18 cellular contexts compared by ENCODE assay signal in genomic region chr13:108923386-108924061, GRCh38.
DNase-seq lines count a peak whose midpoint lies in the region; ATAC-seq, FAIRE-seq and TF ChIP-seq lines count a peak whose summit lies in the region.
"Had no signal": no experiment of that assay in that cellular context is flagged by ENCODE, and none has a peak within 500 bp of the region (broad histone marks: within the 10 kb centered on the region; RNA-seq: fewer than 3 reads in every experiment).

No MANE protein-coding gene starts in this region.

- H3K27me3 Mint-ChIP-seq in activated T-helper 1 cell treated with anti-CD3 and anti-CD28 coated beads, Interleukin-12 subunit alpha, Interleukin-12 subunit beta, Interleukin-2, Interleukin-4 antibody, amounts not matched to agents 30 ng/mL and 10 ng/mL and 1 ng/mL, durations not matched to agents 14 hours and 24 hours and 36 hours (ENCODE audit: insufficient read depth): peaks cover 5% of the 10 kb centered on the region
- H3K27me3 Mint-ChIP-seq in activated CD4-positive, alpha-beta T cell treated with anti-CD3 and anti-CD28 coated beads, Interleukin-2, amount 10 ng/mL, durations not matched to agents 24 days and 14 days: peaks cover 4% of the 10 kb centered on the region

- intact Hi-C loops in IMR-90 (cut with micrococcal nuclease) (no loop called here), K562 (cut with micrococcal nuclease) (no loop called here), dorsolateral prefrontal cortex (cut with DNase I) (no loop called here)
- intact Hi-C loops in activated T-helper 1 cell treated with anti-CD3 and anti-CD28 coated beads, Interleukin-12 subunit alpha, Interleukin-12 subunit beta, Interleukin-2, Interleukin-4 antibody, amounts not matched to agents 30 ng/mL and 10 ng/mL and 1 ng/mL, durations not matched to agents 14 hours and 24 hours and 36 hours (cut with micrococcal nuclease): no loop called here
- intact Hi-C loops in activated CD4-positive, alpha-beta T cell treated with anti-CD3 and anti-CD28 coated beads, Interleukin-2, amount 10 ng/mL, durations not matched to agents 24 days and 14 days (cut with micrococcal nuclease): no loop called here

- H3K14ac ChIP-seq in IMR-90 (replicated peaks; ENCODE audit: low read depth, low read length): peak overlapping the region; percentile 23; the same call in 1 of the 2 replicates

- H3K56ac ChIP-seq in IMR-90 (ENCODE audit: extremely low read depth, insufficient read depth, low read length): no peak overlapping the region

- peaks cover 9% of the 10 kb centered on the region for H3K4me1 Mint-ChIP-seq in activated T-helper 1 cell treated with anti-CD3 and anti-CD28 coated beads, Interleukin-12 subunit alpha, Interleukin-12 subunit beta, Interleukin-2, Interleukin-4 antibody, amounts not matched to agents 30 ng/mL and 10 ng/mL and 1 ng/mL, durations not matched to agents 14 hours and 24 hours and 36 hours (ENCODE audit: low read depth)
- peaks cover 11% of the 10 kb centered on the region for H3K4me1 Mint-ChIP-seq in activated CD4-positive, alpha-beta T cell treated with anti-CD3 and anti-CD28 coated beads, Interleukin-2, amount 10 ng/mL, durations not matched to agents 24 days and 14 days
- H3K4me1 Mint-ChIP-seq: CD14-positive monocyte had no signal

- H2BK120ac ChIP-seq in IMR-90 (ENCODE audit: low read depth, low read length): peak overlapping the region; percentile 64; the same call in 1 of the 2 replicates

- no peak overlapping the region for H3K27ac Mint-ChIP-seq in activated T-helper 1 cell treated with anti-CD3 and anti-CD28 coated beads, Interleukin-12 subunit alpha, Interleukin-12 subunit beta, Interleukin-2, Interleukin-4 antibody, amounts not matched to agents 30 ng/mL and 10 ng/mL and 1 ng/mL, durations not matched to agents 14 hours and 24 hours and 36 hours
- H3K27ac Mint-ChIP-seq in activated CD4-positive, alpha-beta T cell treated with anti-CD3 and anti-CD28 coated beads, Interleukin-2, amount 10 ng/mL, durations not matched to agents 24 days and 14 days: no peak overlapping the region
- H3K27ac Mint-ChIP-seq: CD14-positive monocyte; CD8-positive, alpha-beta T cell had no signal

- no peak overlapping the region for H2BK15ac ChIP-seq in IMR-90 (ENCODE audit: low read depth, low read length)

- TF ChIP-seq RAD21 in IMR-90 (IDR thresholded peaks at IDR 0.05; ENCODE audit: low read length) (no peak), K562 (CRISPR knock-in tag; conservative IDR thresholded peaks at IDR 0.05 in 1 of 2, IDR thresholded peaks at IDR 0.05 in 1 of 2) (no peak)

- H3K27ac ChIP-seq in IMR-90 (ENCODE audit: insufficient read depth, low read length) (peak overlapping the region; percentile 22; the same call in 1 of the 2 replicates), K562 (ENCODE audit: extremely low read depth, low read depth, low read length) (no peak overlapping the region), smooth muscle cell (ENCODE audit: low read depth) (peak overlapping the region; percentile 4), dorsolateral prefrontal cortex (no peak overlapping the region)

- no peaks in the 10 kb centered on the region for H3K36me3 ChIP-seq in IMR-90 (ENCODE audit: control insufficient read depth, insufficient read depth, low read length)
- no peaks in the 10 kb centered on the region for H3K36me3 ChIP-seq in K562 (ENCODE audit: control insufficient read depth, insufficient read depth, low read length)
- H3K36me3 ChIP-seq in smooth muscle cell (ENCODE audit: low read depth): no peaks in the 10 kb centered on the region
- H3K36me3 ChIP-seq: HAP-1 had no signal

- BruUV-seq in IMR-90 (replicated peaks; lab: Mats Ljungman, UMichigan): no TSS peak
- no TSS peak for BruUV-seq in K562 (replicated peaks; lab: Mats Ljungman, UMichigan)

- 100% methylated on average over 3 of the region's 15 CpGs; no CpG with 5 or more reads in 1 of the 2 experiments for WGBS in IMR-90 (ENCODE audit: extremely low coverage in 2 of 2, insufficient read length in 1 of 2), 2 experiments
- WGBS in K562 (ENCODE audit: insufficient coverage, low coverage, missing lambda C conversion rate): 67% methylated on average over 8 of the region's 15 CpGs
- WGBS in smooth muscle cell (ENCODE audit: low lambda C conversion rate): 94% methylated on average over 15 of the region's 15 CpGs

- TF ChIP-seq CTCF in IMR-90 (conservative IDR thresholded peaks at IDR 0.05; ENCODE audit: low read depth, low read length) (no peak), K562 (IDR thresholded peaks at IDR 0.05 in 2 of 3, conservative IDR thresholded peaks at IDR 0.05 in 1 of 3; ENCODE audit: insufficient read depth in 2 of 3, low read depth in 1 of 3, low read length in 3 of 3) (no peak), smooth muscle cell (IDR thresholded peaks at IDR 0.05; ENCODE audit: borderline replicate concordance, insufficient read depth, poor library complexity, severe bottlenecking) (no peak), dorsolateral prefrontal cortex (IDR thresholded peaks at IDR 0.05 in 54 of 56, conservative IDR thresholded peaks at IDR 0.05 in 2 of 56; ENCODE audit: low read depth in 1 of 56, partially characterized antibody in 56 of 56) (no peak)

- peak overlapping the region; percentile 10; the same call in 1 of the 2 replicates for H2AK5ac ChIP-seq in IMR-90 (ENCODE audit: low read depth, low read length)

- H3F3A ChIP-seq in smooth muscle cell (ENCODE audit: low read depth): no peaks in the 10 kb centered on the region

- no peaks in the 10 kb centered on the region for H3K9me1 ChIP-seq in IMR-90 (ENCODE audit: insufficient read depth, low read length)
- H3K9me1 ChIP-seq in K562 (ENCODE audit: control insufficient read depth, insufficient read depth, low read length): no peaks in the 10 kb centered on the region

- no peak overlapping the region; the same call in 1 of the 2 replicates for H4K91ac ChIP-seq in IMR-90 (ENCODE audit: insufficient read depth, low read depth, low read length)

- POLR2A ChIA-PET in IMR-90 (lab: Charles Lee; ENCODE audit: unreplicated experiment) (interaction anchor here (0.6 kb wide), 1 partner anchor 1501 kb away, joined by 6 read pairs; no protein-coding TSS in a partner anchor), K562 (lab: Yijun Ruan, JAX) (no interaction called here)

- no peak overlapping the region for H2AK9ac ChIP-seq in IMR-90 (replicated peaks; ENCODE audit: low read depth, low read length, poor library complexity)

- H3K79me2 ChIP-seq in K562 (ENCODE audit: control insufficient read depth, insufficient read depth, low read length) (no peaks in the 10 kb centered on the region), smooth muscle cell (ENCODE audit: low read depth) (no peaks in the 10 kb centered on the region)

- no peak for FAIRE-seq in K562 (lab: Jason Lieb, UNC)
- FAIRE-seq: D721Med, G401.6, GM12891, GM19239, HTR-8/SVneo had no signal

- H4K5ac ChIP-seq in IMR-90 (ENCODE audit: low read depth, low read length): peak overlapping the region; percentile 36; the same call in 1 of the 2 replicates

- no peak overlapping the region for H3K4me2 ChIP-seq in IMR-90 (ENCODE audit: low read depth, low read length)
- H3K4me2 ChIP-seq in K562 (ENCODE audit: insufficient read depth, low read length): no peak overlapping the region
- H3K4me2 ChIP-seq in smooth muscle cell: no peak overlapping the region

- no peak for DNase-seq in IMR-90
- no peak for DNase-seq in K562 (ENCODE audit: extremely low read depth in 1 of 4, low spot score in 3 of 4)
- DNase-seq in smooth muscle cell (lab: John Stamatoyannopoulos, UW; ENCODE audit: unreplicated experiment): no peak
- no peak for DNase-seq in dorsolateral prefrontal cortex
- no peak for DNase-seq in activated T-helper 1 cell treated with anti-CD3 and anti-CD28 coated beads, Interleukin-12 subunit alpha, Interleukin-12 subunit beta, Interleukin-2, Interleukin-4 antibody, amounts not matched to agents 30 ng/mL and 10 ng/mL and 1 ng/mL, durations not matched to agents 14 hours and 24 hours and 36 hours (ENCODE audit: low spot score)
- DNase-seq in activated CD4-positive, alpha-beta T cell treated with anti-CD3 and anti-CD28 coated beads, Interleukin-2, amount 10 ng/mL, durations not matched to agents 24 days and 14 days: no peak
- DNase-seq: CD8-positive, alpha-beta T cell; COR-L47; DMS153; DMS79 treated with DMSO at 0.1 percent for 48 hours; KBM-7 had no signal

- H2AFZ ChIP-seq in IMR-90 (replicated peaks; ENCODE audit: low read length, poor library complexity): no peak overlapping the region
- no peak overlapping the region for H2AFZ ChIP-seq in K562 (ENCODE audit: low read depth, low read length)
- no peak overlapping the region for H2AFZ ChIP-seq in smooth muscle cell (ENCODE audit: low read depth)

- no peak overlapping the region for H3K4me3 Mint-ChIP-seq in activated T-helper 1 cell treated with anti-CD3 and anti-CD28 coated beads, Interleukin-12 subunit alpha, Interleukin-12 subunit beta, Interleukin-2, Interleukin-4 antibody, amounts not matched to agents 30 ng/mL and 10 ng/mL and 1 ng/mL, durations not matched to agents 14 hours and 24 hours and 36 hours
- no peak overlapping the region for H3K4me3 Mint-ChIP-seq in activated CD4-positive, alpha-beta T cell treated with anti-CD3 and anti-CD28 coated beads, Interleukin-2, amount 10 ng/mL, durations not matched to agents 24 days and 14 days
- H3K4me3 Mint-ChIP-seq: CD14-positive monocyte; CD8-positive, alpha-beta T cell had no signal

- dilution Hi-C loops in IMR-90 (cut with HindIII; ENCODE audit: low sequenced_read_pairs, unreplicated experiment): no loop called here

- H3K9me3 ChIP-seq in IMR-90 (ENCODE audit: control insufficient read depth, insufficient read depth, low read length) (no peaks in the 10 kb centered on the region), K562 (replicated peaks; ENCODE audit: control insufficient read depth, insufficient read depth, low read depth, low read length) (no peaks in the 10 kb centered on the region), smooth muscle cell (replicated peaks; ENCODE audit: low read depth) (no peaks in the 10 kb centered on the region)
- H3K9me3 ChIP-seq: HAP-1 had no signal

- peak overlapping the region; percentile 74 for H2BK20ac ChIP-seq in IMR-90 (ENCODE audit: low read depth, low read length)

- H4K20me1 ChIP-seq in IMR-90 (ENCODE audit: insufficient read depth, low read length) (no peaks in the 10 kb centered on the region), K562 (replicated peaks; ENCODE audit: control insufficient read depth, insufficient read depth, low read length) (no peaks in the 10 kb centered on the region), smooth muscle cell (ENCODE audit: low read depth) (no peaks in the 10 kb centered on the region)

- H3K9me3 Mint-ChIP-seq in activated T-helper 1 cell treated with anti-CD3 and anti-CD28 coated beads, Interleukin-12 subunit alpha, Interleukin-12 subunit beta, Interleukin-2, Interleukin-4 antibody, amounts not matched to agents 30 ng/mL and 10 ng/mL and 1 ng/mL, durations not matched to agents 14 hours and 24 hours and 36 hours: no peaks in the 10 kb centered on the region
- no peaks in the 10 kb centered on the region for H3K9me3 Mint-ChIP-seq in activated CD4-positive, alpha-beta T cell treated with anti-CD3 and anti-CD28 coated beads, Interleukin-2, amount 10 ng/mL, durations not matched to agents 24 days and 14 days
- H3K9me3 Mint-ChIP-seq: CD8-positive, alpha-beta T cell had no signal

- ATAC-seq in IMR-90 (ENCODE audit: low read depth): no peak
- no peak for ATAC-seq in K562
- ATAC-seq: CD8-positive, alpha-beta T cell had no signal

- H3K9ac ChIP-seq in IMR-90 (ENCODE audit: low read depth, low read length) (no peak overlapping the region), K562 (ENCODE audit: insufficient read depth in 1 of 2, low read depth in 2 of 2, low read length in 2 of 2) (no peak overlapping the region), smooth muscle cell (ENCODE audit: low read depth) (no peak overlapping the region)

- H3K4me1 ChIP-seq in IMR-90 (ENCODE audit: control insufficient read depth, insufficient read depth, low read length): peaks cover 2% of the 10 kb centered on the region
- peaks cover 8 to 9% of the 10 kb centered on the region in 2 experiments; a peak in 4 of 5 replicates for H3K4me1 ChIP-seq in K562 (replicated peaks in 1 of 2; ENCODE audit: control insufficient read depth in 2 of 2, insufficient read depth in 2 of 2, low read length in 2 of 2)
- no peaks in the 10 kb centered on the region for H3K4me1 ChIP-seq in smooth muscle cell (ENCODE audit: low read depth)
- H3K4me1 ChIP-seq: HAP-1 had no signal

- no peak overlapping the region for H3K4me3 ChIP-seq in IMR-90 (ENCODE audit: insufficient read depth, low read depth, low read length)
- H3K4me3 ChIP-seq in K562: no peak overlapping the region
- no peak overlapping the region for H3K4me3 ChIP-seq in smooth muscle cell
- H3K4me3 ChIP-seq in dorsolateral prefrontal cortex: no peak overlapping the region
- H3K4me3 ChIP-seq: HAP-1 had no signal

- CTCF ChIA-PET in IMR-90 (lab: Yijun Ruan, JAX) (interaction anchor here (1.5 kb wide), 1 partner anchor 8 kb away, joined by 9 read pairs; no protein-coding TSS in a partner anchor), K562 (lab: Yijun Ruan, JAX; ENCODE audit: low intra/inter-chr PET ratio) (no interaction called here)

- TF ChIP-seq POLR2A in IMR-90 (IDR thresholded peaks at IDR 0.05; ENCODE audit: low read depth, low read length) (no peak), K562 (conservative IDR thresholded peaks at IDR 0.05) (no peak)

- no peak for TF ChIP-seq EP300 in K562 (IDR thresholded peaks at IDR 0.05; ENCODE audit: low read length)

- no peak overlapping the region for H3K23ac ChIP-seq in IMR-90 (ENCODE audit: low read depth, low read length)

- in situ Hi-C loops in IMR-90 (cut with MboI; ENCODE audit: low sequenced_read_pairs): no loop called here
- in situ Hi-C loops in K562 (cut with MboI): loop anchor here (25.0 kb wide), 1 partner anchor 586 kb away; no protein-coding TSS in a partner anchor

- H3K27me3 ChIP-seq in IMR-90 (ENCODE audit: control insufficient read depth, insufficient read depth, low read length) (no peaks in the 10 kb centered on the region), K562 (ENCODE audit: control insufficient read depth in 2 of 2, insufficient read depth in 2 of 2, low read length in 2 of 2) (no peaks in the 10 kb centered on the region), smooth muscle cell (ENCODE audit: low read depth) (no peaks in the 10 kb centered on the region), dorsolateral prefrontal cortex (no peaks in the 10 kb centered on the region)

- H3K79me1 ChIP-seq in IMR-90 (ENCODE audit: low read depth in 1 of 2, low read length in 2 of 2): no peaks in the 10 kb centered on the region

- no peak overlapping the region for H2BK5ac ChIP-seq in IMR-90 (ENCODE audit: low read depth, low read length, poor library complexity, severe bottlenecking)

- peak overlapping the region; percentile 26; the same call in 1 of the 2 replicates for H3K18ac ChIP-seq in IMR-90 (ENCODE audit: low read depth, low read length)

- no peak overlapping the region for H4K8ac ChIP-seq in IMR-90 (ENCODE audit: low read depth in 2 of 2, low read length in 2 of 2)

- peak overlapping the region; percentile 48; the same call in 1 of the 2 replicates for H3K4ac ChIP-seq in IMR-90 (ENCODE audit: low read depth, low read length)

- H3K36me3 Mint-ChIP-seq in activated T-helper 1 cell treated with anti-CD3 and anti-CD28 coated beads, Interleukin-12 subunit alpha, Interleukin-12 subunit beta, Interleukin-2, Interleukin-4 antibody, amounts not matched to agents 30 ng/mL and 10 ng/mL and 1 ng/mL, durations not matched to agents 14 hours and 24 hours and 36 hours (ENCODE audit: low read depth): no peaks in the 10 kb centered on the region
- H3K36me3 Mint-ChIP-seq in activated CD4-positive, alpha-beta T cell treated with anti-CD3 and anti-CD28 coated beads, Interleukin-2, amount 10 ng/mL, durations not matched to agents 24 days and 14 days (ENCODE audit: low read depth): no peaks in the 10 kb centered on the region
- H3K36me3 Mint-ChIP-seq: CD14-positive monocyte; CD8-positive, alpha-beta T cell had no signal

Comparison
In these comparisons a context has a peak if more than half of its experiments do, and no peak if none do; other contexts are left out.
1. H3K27ac ChIP-seq: peak in IMR-90 (single experiment) and smooth muscle cell (single experiment); none in K562 (single experiment) and dorsolateral prefrontal cortex (0 of 59).